In genomic region chr1:163959622-163960021, GRCh38 we compare ENCODE assay signal across 23 cellular contexts.
A peak's percentile ranks its signal among the peaks of the same experiment; 100 is the strongest.
DNase-seq lines count a peak whose midpoint lies in the region; ATAC-seq, FAIRE-seq and TF ChIP-seq lines count a peak whose summit lies in the region.
"Had no signal": no experiment of that assay in that cellular context is flagged by ENCODE, and none has a peak within 500 bp of the region (broad histone marks: within the 10 kb centered on the region; RNA-seq: fewer than 3 reads in every experiment).

No MANE protein-coding gene starts in this region.

- POLR2A ChIA-PET in HepG2 (lab: Yijun Ruan, JAX) (no interaction called here), K562 (lab: Yijun Ruan, JAX) (no interaction called here)

- H3K79me2 ChIP-seq in HepG2 (ENCODE audit: insufficient read depth, low read length) (no peaks in the 10 kb centered on the region), K562 (ENCODE audit: control insufficient read depth, insufficient read depth, low read length) (no peaks in the 10 kb centered on the region)

- TF ChIP-seq EP300 in HepG2 (IDR thresholded peaks at IDR 0.05; ENCODE audit: low read depth in 2 of 2, low read length in 2 of 2), result no peak
- TF ChIP-seq EP300 in HepG2 (CRISPR knock-in tag; IDR thresholded peaks at IDR 0.05; ENCODE audit: borderline replicate concordance), result no peak
- no peak for TF ChIP-seq EP300 in K562 (IDR thresholded peaks at IDR 0.05; ENCODE audit: low read length)

- no peak overlapping the region for H2AFZ ChIP-seq in HepG2 (ENCODE audit: low read length)
- no peak overlapping the region for H2AFZ ChIP-seq in K562 (ENCODE audit: low read depth, low read length)
- H2AFZ ChIP-seq: GM23248 had no signal

- peak; percentile 15 for DNase-seq in DMS 273 (lab: John Stamatoyannopoulos, UW; ENCODE audit: unreplicated experiment)
- DNase-seq in DMS 273 treated with DMSO at 0.1 percent for 48 hours (lab: John Stamatoyannopoulos, UW), result no peak
- peak; percentile 8 for DNase-seq in NCI-H82 (lab: John Stamatoyannopoulos, UW)
- DNase-seq in NCI-H82 treated with DMSO at 0.1 percent for 48 hours (lab: John Stamatoyannopoulos, UW; ENCODE audit: unreplicated experiment), result no peak
- no peak for DNase-seq in HepG2 (ENCODE audit: low spot score)
- no peak for DNase-seq in right lobe of liver
- DNase-seq in K562 (ENCODE audit: extremely low read depth in 1 of 4, low spot score in 3 of 4), result peak in 1 of 4 experiments; percentile 2
- no peak for DNase-seq in 8988T
- DNase-seq: Caco-2; CD4-positive, CD25-positive, alpha-beta regulatory T cell; CD8-positive, alpha-beta T cell; DMS153; DND-41; GM23248; H7; HCEC 1CT had no signal

- CTCF ChIA-PET in HepG2 (lab: Yijun Ruan, JAX; ENCODE audit: low intra/inter-chr PET ratio, low total read pairs) (no interaction called here), K562 (lab: Yijun Ruan, JAX; ENCODE audit: low intra/inter-chr PET ratio) (no interaction called here)

- H4K20me1 ChIP-seq in HepG2 (ENCODE audit: insufficient read depth, low read length) (no peaks in the 10 kb centered on the region), K562 (replicated peaks; ENCODE audit: control insufficient read depth, insufficient read depth, low read length) (no peaks in the 10 kb centered on the region)
- H4K20me1 ChIP-seq: BLaER1 had no signal

- ATAC-seq in HepG2 (no peak), right lobe of liver (no peak), K562 (no peak)
- ATAC-seq: A549; CD8-positive, alpha-beta T cell had no signal

- no peaks in the 10 kb centered on the region for H3K9me1 ChIP-seq in K562 (ENCODE audit: control insufficient read depth, insufficient read depth, low read length)

- no TSS peak for BruUV-seq in HepG2 (replicated peaks; lab: Mats Ljungman, UMichigan)
- BruUV-seq in K562 (replicated peaks; lab: Mats Ljungman, UMichigan), result no TSS peak

- TF ChIP-seq CTCF in HepG2 (CRISPR knock-in tag; IDR thresholded peaks at IDR 0.05) (no peak), right lobe of liver (IDR thresholded peaks at IDR 0.05) (no peak), K562 (IDR thresholded peaks at IDR 0.05 in 2 of 3, conservative IDR thresholded peaks at IDR 0.05 in 1 of 3; ENCODE audit: insufficient read depth in 2 of 3, low read depth in 1 of 3, low read length in 3 of 3) (no peak)

- TF ChIP-seq RAD21 in HepG2 (CRISPR knock-in tag; IDR thresholded peaks at IDR 0.05), result no peak
- no peak for TF ChIP-seq RAD21 in K562 (CRISPR knock-in tag; conservative IDR thresholded peaks at IDR 0.05 in 1 of 2, IDR thresholded peaks at IDR 0.05 in 1 of 2)

- intact Hi-C loops in HepG2 (cut with micrococcal nuclease; ENCODE audit: unreplicated experiment) (no loop called here), right lobe of liver (cut with DNase I) (no loop called here), K562 (cut with micrococcal nuclease) (no loop called here)

- H3K27ac ChIP-seq in HepG2 (ENCODE audit: extremely low read length, insufficient read depth, low read length) (no peak overlapping the region), right lobe of liver (no peak overlapping the region), K562 (ENCODE audit: extremely low read depth, low read depth, low read length) (no peak overlapping the region)
- H3K27ac ChIP-seq: 22Rv1, A549, BLaER1, C4-2B, GM23248 had no signal

- FAIRE-seq in HepG2 (lab: Jason Lieb, UNC) (no peak), K562 (lab: Jason Lieb, UNC) (no peak)
- FAIRE-seq: A549, G401.6, GM12892, H1 had no signal

- H3K4me3 ChIP-seq in HepG2 (replicated peaks in 1 of 3; ENCODE audit: insufficient read depth in 1 of 3, low read depth in 2 of 3, low read length in 3 of 3) (no peak overlapping the region), right lobe of liver (no peak overlapping the region), K562 (no peak overlapping the region)
- H3K4me3 ChIP-seq: A549, BLaER1, GM23248 had no signal

- H3K4me2 ChIP-seq in HepG2 (ENCODE audit: low read depth, low read length), result no peak overlapping the region
- H3K4me2 ChIP-seq in K562 (ENCODE audit: insufficient read depth, low read length), result no peak overlapping the region
- H3K4me2 ChIP-seq: A549, BLaER1 had no signal

- H3K36me3 ChIP-seq in HepG2 (replicated peaks in 1 of 2; ENCODE audit: control insufficient read depth in 1 of 2, insufficient read depth in 2 of 2, low read length in 2 of 2), result no peaks in the 10 kb centered on the region
- no peaks in the 10 kb centered on the region for H3K36me3 ChIP-seq in right lobe of liver
- no peaks in the 10 kb centered on the region for H3K36me3 ChIP-seq in K562 (ENCODE audit: control insufficient read depth, insufficient read depth, low read length)
- H3K36me3 ChIP-seq: BLaER1 had no signal

- TF ChIP-seq POLR2A in HepG2 (IDR thresholded peaks at IDR 0.05; ENCODE audit: insufficient read depth in 1 of 2, low read depth in 2 of 2, low read length in 2 of 2), result no peak
- TF ChIP-seq POLR2A in right lobe of liver (IDR thresholded peaks at IDR 0.05), result no peak
- TF ChIP-seq POLR2A in K562 (conservative IDR thresholded peaks at IDR 0.05), result no peak

- WGBS in HepG2 (ENCODE audit: low lambda C conversion rate), result 5% methylated on average over 1 of the region's 1 CpG
- WGBS in right lobe of liver (ENCODE audit: insufficient coverage, low coverage, low lambda C conversion rate, missing lambda C conversion rate), result 70% methylated on average over 1 of the region's 1 CpG
- 0% methylated on average over 1 of the region's 1 CpG for WGBS in K562 (ENCODE audit: insufficient coverage, low coverage, missing lambda C conversion rate)

- no peaks in the 10 kb centered on the region for H3K4me1 ChIP-seq in HepG2 (ENCODE audit: insufficient read depth, low read length)
- no peaks in the 10 kb centered on the region for H3K4me1 ChIP-seq in right lobe of liver
- no peaks in the 10 kb centered on the region for H3K4me1 ChIP-seq in K562 (replicated peaks in 1 of 2; ENCODE audit: control insufficient read depth in 2 of 2, insufficient read depth in 2 of 2, low read length in 2 of 2)
- H3K4me1 ChIP-seq: A549, BLaER1, Caco-2 had no signal

- H3K27me3 ChIP-seq in HepG2 (ENCODE audit: control insufficient read depth in 1 of 2, insufficient read depth in 2 of 2, low read length in 2 of 2) (no peaks in the 10 kb centered on the region), right lobe of liver (no peaks in the 10 kb centered on the region), K562 (ENCODE audit: control insufficient read depth in 2 of 2, insufficient read depth in 2 of 2, low read length in 2 of 2) (no peaks in the 10 kb centered on the region)
- H3K27me3 ChIP-seq: BLaER1 had no signal

- in situ Hi-C loops in HepG2 (cut with HindIII; ENCODE audit: extremely low pct_ligation_motif_present, low pct_unique_long_range_greater_than_20kb), result no loop called here
- in situ Hi-C loops in K562 (cut with MboI), result no loop called here

- H3K9me3 ChIP-seq in HepG2 (ENCODE audit: low read length), result peaks cover 69% of the 10 kb centered on the region
- H3K9me3 ChIP-seq in right lobe of liver, result no peaks in the 10 kb centered on the region
- H3K9me3 ChIP-seq in K562 (replicated peaks; ENCODE audit: control insufficient read depth, insufficient read depth, low read depth, low read length), result peaks cover 2% of the 10 kb centered on the region; the same call in 1 of the 2 replicates
- H3K9me3 ChIP-seq: Caco-2 had no signal

- H3K9ac ChIP-seq in HepG2 (ENCODE audit: insufficient read depth, low read depth, low read length), result no peak overlapping the region
- no peak overlapping the region for H3K9ac ChIP-seq in K562 (ENCODE audit: insufficient read depth in 1 of 2, low read depth in 2 of 2, low read length in 2 of 2)
- H3K9ac ChIP-seq: BLaER1, GM23248 had no signal

TF ChIP-seq in HepG2, 621 proteins besides CTCF, POLR2A, EP300 and RAD21:
- TF ChIP-seq LCORL (IDR thresholded peaks at IDR 0.05), result peak; percentile 95
- TF ChIP-seq LCORL (CRISPR knock-in tag; IDR thresholded peaks at IDR 0.05), result no peak
- TF ChIP-seq ZNF180 (CRISPR knock-in tag; IDR thresholded peaks at IDR 0.05; ENCODE audit: borderline replicate concordance, low read depth), result no peak

TF ChIP-seq in K562, 482 proteins besides CTCF, POLR2A, EP300 and RAD21:
- no peak for TF ChIP-seq DNMT1 (IDR thresholded peaks at IDR 0.05)
- TF ChIP-seq ZNF561 (CRISPR knock-in tag; conservative IDR thresholded peaks at IDR 0.05), result no peak
- TF ChIP-seq MEF2A (IDR thresholded peaks at IDR 0.05; ENCODE audit: control insufficient read depth, low read depth, low read length), result no peak
- TF ChIP-seq NFIX (CRISPR knock-in tag; IDR thresholded peaks at IDR 0.05; ENCODE audit: low read depth), result peak; percentile 91
- no peak for TF ChIP-seq GTF2A2 (tag; IDR thresholded peaks at IDR 0.05)
- peak; percentile 95 for TF ChIP-seq NFIC (IDR thresholded peaks at IDR 0.05)
- no peak for TF ChIP-seq FOXO4 (CRISPR knock-in tag; IDR thresholded peaks at IDR 0.05)
- no peak for TF ChIP-seq TCF7L2 (IDR thresholded peaks at IDR 0.05; ENCODE audit: low read depth, low read length)
- TF ChIP-seq XRCC5 (IDR thresholded peaks at IDR 0.05; ENCODE audit: low read depth, low read length), result no peak
- TF ChIP-seq KLF13 (tag; IDR thresholded peaks at IDR 0.05; ENCODE audit: borderline replicate concordance, low read depth), result no peak
- TF ChIP-seq ZNF436 (CRISPR knock-in tag; IDR thresholded peaks at IDR 0.05), result no peak

Comparison
In these comparisons a context has a peak if more than half of its experiments do, and no peak if none do; other contexts are left out.
1. DNase-seq: peak in DMS 273 (single experiment) and NCI-H82 (single experiment); none in DMS 273 treated with DMSO at 0.1 percent for 48 hours (single experiment), NCI-H82 treated with DMSO at 0.1 percent for 48 hours (single experiment), HepG2 (single experiment), right lobe of liver (0 of 3) and 8988T (single experiment).